Comparison of ENCODE assay signal across 8 cellular contexts in genomic region chr17:21098934-21099687, GRCh38. TPM values are rescaled to one million over a fixed set of nuclear protein-coding genes. Genes with fewer than 3 reads are reported as not detected.
DNase-seq lines count a peak whose midpoint lies in the region; ATAC-seq and TF ChIP-seq lines count a peak whose summit lies in the region.

No MANE protein-coding gene starts in this region.

- H3K4me3 ChIP-seq in duodenal mucosa (ENCODE audit: low read depth in 1 of 2, low read length in 2 of 2): peak overlapping the region; percentile 80 to 81
- peak overlapping the region; percentile 34 for H3K4me3 ChIP-seq in lung

- POLR2A ChIA-PET in activated CD4-positive, alpha-beta T cell treated with anti-CD3 and anti-CD28 coated beads, Interleukin-2, amount 10 ng/mL, durations not matched to agents 7 days and 5 days (lab: Charles Lee): interaction anchor here (2.1 kb wide), 1 partner anchor 56 kb away, joined by 13 read pairs; the partner anchor contains the start of gene USP22

- H3K4me1 Mint-ChIP-seq in activated CD4-positive, alpha-beta T cell treated with anti-CD3 and anti-CD28 coated beads, Interleukin-2, amount 10 ng/mL, durations not matched to agents 7 days and 5 days: peaks cover 25% of the 10 kb centered on the region

- peak overlapping the region; percentile 28 to 30 for H3K9ac ChIP-seq in duodenal mucosa (ENCODE audit: low read depth in 1 of 2, low read length in 2 of 2)

- H3K27ac ChIP-seq in C4-2B: peak overlapping the region; percentile 67
- no peak overlapping the region for H3K27ac ChIP-seq in duodenal mucosa (ENCODE audit: low read depth, low read length)
- H3K27ac ChIP-seq in lung (ENCODE audit: low read depth in 1 of 2, low read length in 1 of 2): no peak overlapping the region

- CTCF ChIA-PET in activated CD4-positive, alpha-beta T cell treated with anti-CD3 and anti-CD28 coated beads, Interleukin-2, amount 10 ng/mL, durations not matched to agents 7 days and 5 days (lab: Charles Lee): interaction anchor here (0.6 to 2.8 kb wide), 12 partner anchors 8 to 333 kb away, joined by 3 to 17 read pairs (median 4); partner anchors contain the start of gene USP22

- H3K36me3 ChIP-seq in duodenal mucosa (ENCODE audit: control insufficient read depth in 1 of 2, insufficient read depth in 2 of 2, low read length in 2 of 2) (no peaks in the 10 kb centered on the region), lung (ENCODE audit: control insufficient read depth in 2 of 2, insufficient read depth in 2 of 2, low read length in 2 of 2) (no peaks in the 10 kb centered on the region)

- TF ChIP-seq CTCF in C4-2B (conservative IDR thresholded peaks at IDR 0.05) (no peak), lung (IDR thresholded peaks at IDR 0.05; ENCODE audit: control extremely low read depth, extremely low read depth) (no peak)

- H3K27me3 ChIP-seq in duodenal mucosa (ENCODE audit: control insufficient read depth in 1 of 2, insufficient read depth in 2 of 2, low read length in 2 of 2) (no peaks in the 10 kb centered on the region), lung (ENCODE audit: control insufficient read depth, insufficient read depth) (no peaks in the 10 kb centered on the region)

- H3K27me3 Mint-ChIP-seq in activated CD4-positive, alpha-beta T cell treated with anti-CD3 and anti-CD28 coated beads, Interleukin-2, amount 10 ng/mL, durations not matched to agents 7 days and 5 days: no peaks in the 10 kb centered on the region

- WGBS in lung, 2 donors: 1% methylated on average over 29 of the region's 29 CpGs

- peak overlapping the region; percentile 98 for H3K27ac Mint-ChIP-seq in activated CD4-positive, alpha-beta T cell treated with anti-CD3 and anti-CD28 coated beads, Interleukin-2, amount 10 ng/mL, durations not matched to agents 7 days and 5 days

- no peaks in the 10 kb centered on the region for H3K36me3 Mint-ChIP-seq in activated CD4-positive, alpha-beta T cell treated with anti-CD3 and anti-CD28 coated beads, Interleukin-2, amount 10 ng/mL, durations not matched to agents 7 days and 5 days (ENCODE audit: low read depth)

- no peaks in the 10 kb centered on the region for H3K9me3 Mint-ChIP-seq in activated CD4-positive, alpha-beta T cell treated with anti-CD3 and anti-CD28 coated beads, Interleukin-2, amount 10 ng/mL, durations not matched to agents 7 days and 5 days

- peak overlapping the region; percentile 86 for H3K4me3 Mint-ChIP-seq in activated CD4-positive, alpha-beta T cell treated with anti-CD3 and anti-CD28 coated beads, Interleukin-2, amount 10 ng/mL, durations not matched to agents 7 days and 5 days

- H3K4me1 ChIP-seq in duodenal mucosa (ENCODE audit: control insufficient read depth in 1 of 2, insufficient read depth in 2 of 2, low read length in 2 of 2) (peaks cover 6 to 10% of the 10 kb centered on the region in 2 donors), lung (ENCODE audit: control insufficient read depth in 2 of 2, insufficient read depth in 2 of 2, low read length in 2 of 2) (peaks cover 0 to 3% of the 10 kb centered on the region in 2 donors)

- DNase-seq in NCI-H510A treated with DMSO at 0.1 percent for 48 hours (lab: John Stamatoyannopoulos, UW) (peak; percentile 97), lung (ENCODE audit: low spot score) (peak; percentile 58)
- peak; percentile 88 for DNase-seq in activated CD4-positive, alpha-beta T cell treated with anti-CD3 and anti-CD28 coated beads, Interleukin-2, amount 10 ng/mL, durations not matched to agents 7 days and 5 days
- peak; percentile 55 to 68 (median 65) for DNase-seq in stimulated activated CD4-positive, alpha-beta T cell treated with anti-CD3 and anti-CD28 coated beads, TNF-alpha, amount 100 ng/mL, for 48 hours (ENCODE audit: low read depth in 3 of 3)

- H3K9me3 ChIP-seq in duodenal mucosa (ENCODE audit: control insufficient read depth in 1 of 2, low read length in 2 of 2) (no peaks in the 10 kb centered on the region), lung (ENCODE audit: control insufficient read depth in 2 of 2, insufficient read depth in 1 of 2, low read length in 1 of 2) (no peaks in the 10 kb centered on the region)

- ATAC-seq in GM19328 (IDR thresholded peaks at IDR 0.05; ENCODE audit: unreplicated experiment) (peak; percentile 92), HG03460 (IDR thresholded peaks at IDR 0.05; ENCODE audit: unreplicated experiment) (peak; percentile 96), lung (ENCODE audit: insufficient read depth, low FRiP score) (peak; percentile 88)

RNA-seq across cellular contexts. Expression of gene DHRS7B, which starts 27.7 kb away (rescaled TPM):
- 10 to 100 TPM; 14.1 to 14.7 TPM for total RNA-seq in activated CD4-positive, alpha-beta T cell treated with anti-CD3 and anti-CD28 coated beads, Interleukin-2, amount 10 ng/mL, durations not matched to agents 7 days and 5 days
- total RNA-seq in lung: 10 to 100 TPM; 19.4 to 26.1 TPM
- 10 to 100 TPM; 37.3 to 55.6 TPM for polyA plus RNA-seq in lung

RNA-seq across cellular contexts. Expression of gene USP22, which starts 56.3 kb away (rescaled TPM):
- total RNA-seq in activated CD4-positive, alpha-beta T cell treated with anti-CD3 and anti-CD28 coated beads, Interleukin-2, amount 10 ng/mL, durations not matched to agents 7 days and 5 days: 100 to 1,000 TPM; 147 to 162 TPM
- 100 to 1,000 TPM; 169 to 180 TPM for total RNA-seq in lung
- polyA plus RNA-seq in lung: 10 to 100 TPM; 33.3 to 55.8 TPM
